ENCODE assay signal across 16 cellular contexts in the genomic region with DNA sequence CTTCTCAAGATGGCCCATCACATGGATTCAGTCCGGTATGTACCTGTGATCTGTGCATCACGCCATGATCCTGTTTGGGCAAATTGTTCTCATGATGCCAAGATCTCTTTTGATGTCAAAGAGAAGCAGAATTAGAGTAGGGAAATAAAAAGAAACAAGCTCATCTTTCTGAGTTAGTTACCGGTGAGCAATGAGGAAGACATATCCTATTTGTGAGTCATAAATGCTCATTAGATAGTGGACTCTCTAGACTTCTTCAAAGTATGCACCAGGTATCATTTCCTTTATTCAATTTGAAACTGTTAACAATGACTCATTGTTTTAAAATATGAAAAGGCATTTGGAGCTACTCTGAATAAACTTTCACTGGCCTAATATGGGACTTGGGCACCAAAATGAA. TPM values are rescaled to one million over a fixed set of nuclear protein-coding genes. Genes with fewer than 3 reads are reported as not detected.
A peak's percentile ranks its signal among the peaks of the same experiment; 100 is the strongest.
DNase-seq lines count a peak whose midpoint lies in the region; ATAC-seq, FAIRE-seq and TF ChIP-seq lines count a peak whose summit lies in the region.
"Had no signal": no experiment of that assay in that cellular context is flagged by ENCODE, and none has a peak within 500 bp of the region (broad histone marks: within the 10 kb centered on the region; RNA-seq: fewer than 3 reads in every experiment).

No MANE protein-coding gene starts in this region.

- peak overlapping the region; percentile 46 for H3K27ac ChIP-seq in foreskin keratinocyte
- no peak overlapping the region for H3K27ac ChIP-seq in kidney (ENCODE audit: low read depth in 2 of 2, low read length in 2 of 2)
- H3K27ac ChIP-seq: dorsolateral prefrontal cortex, KMS-11, thoracic aorta, WERI-Rb-1 had no signal

- intact Hi-C loops in kidney (cut with DNase I) (no loop called here), head of caudate nucleus (cut with DNase I) (no loop called here)
- intact Hi-C loops in activated T-helper 1 cell treated with anti-CD3 and anti-CD28 coated beads, Interleukin-12 subunit alpha, Interleukin-12 subunit beta, Interleukin-2, Interleukin-4 antibody, amounts not matched to agents 30 ng/mL and 10 ng/mL and 1 ng/mL, durations not matched to agents 14 hours and 24 hours and 36 hours (cut with micrococcal nuclease) = no loop called here

- no peak overlapping the region for H3K4me3 Mint-ChIP-seq in osteocyte (ENCODE audit: unreplicated experiment)
- no peak overlapping the region for H3K4me3 Mint-ChIP-seq in activated T-helper 1 cell treated with anti-CD3 and anti-CD28 coated beads, Interleukin-12 subunit alpha, Interleukin-12 subunit beta, Interleukin-2, Interleukin-4 antibody, amounts not matched to agents 30 ng/mL and 10 ng/mL and 1 ng/mL, durations not matched to agents 14 hours and 24 hours and 36 hours
- H3K4me3 Mint-ChIP-seq: nephron progenitor cell had no signal

- H3K4me3 ChIP-seq in kidney (ENCODE audit: low read length in 2 of 2) = no peak overlapping the region
- H3K4me3 ChIP-seq: dorsolateral prefrontal cortex, thoracic aorta had no signal

- H3K4me1 ChIP-seq in foreskin keratinocyte (peaks cover 23% of the 10 kb centered on the region), kidney (ENCODE audit: control insufficient read depth in 1 of 2, insufficient read depth in 1 of 2, low read depth in 1 of 2, low read length in 2 of 2) (no peaks in the 10 kb centered on the region)

- peak; percentile 84 for ATAC-seq in foreskin keratinocyte

- H3K36me3 ChIP-seq in kidney (ENCODE audit: control insufficient read depth in 1 of 2, insufficient read depth in 2 of 2, low read length in 2 of 2) = no peaks in the 10 kb centered on the region
- H3K36me3 ChIP-seq: thoracic aorta, WERI-Rb-1 had no signal

- H3K36me3 Mint-ChIP-seq in osteocyte (ENCODE audit: unreplicated experiment) = no peaks in the 10 kb centered on the region
- H3K36me3 Mint-ChIP-seq in activated T-helper 1 cell treated with anti-CD3 and anti-CD28 coated beads, Interleukin-12 subunit alpha, Interleukin-12 subunit beta, Interleukin-2, Interleukin-4 antibody, amounts not matched to agents 30 ng/mL and 10 ng/mL and 1 ng/mL, durations not matched to agents 14 hours and 24 hours and 36 hours (ENCODE audit: low read depth) = no peaks in the 10 kb centered on the region

- H3K9me3 Mint-ChIP-seq in osteocyte (ENCODE audit: unreplicated experiment) = peaks cover 10% of the 10 kb centered on the region
- H3K9me3 Mint-ChIP-seq in activated T-helper 1 cell treated with anti-CD3 and anti-CD28 coated beads, Interleukin-12 subunit alpha, Interleukin-12 subunit beta, Interleukin-2, Interleukin-4 antibody, amounts not matched to agents 30 ng/mL and 10 ng/mL and 1 ng/mL, durations not matched to agents 14 hours and 24 hours and 36 hours = no peaks in the 10 kb centered on the region

- peaks cover 0 to 2% of the 10 kb centered on the region in 2 donors for H3K9me3 ChIP-seq in kidney (ENCODE audit: control insufficient read depth in 1 of 2, low read length in 2 of 2)
- H3K9me3 ChIP-seq: thoracic aorta had no signal

- DNase-seq in A172 (ENCODE audit: low spot score) (peak; percentile 72), GM13976 (ENCODE audit: low spot score) (peak; percentile 21), RPMI7951 (ENCODE audit: low read depth) (peak; percentile 16), foreskin keratinocyte (peak; percentile 94 to 97), osteocyte (ENCODE audit: extremely low spot score, unreplicated experiment) (no peak), kidney (no peak), head of caudate nucleus (no peak)
- no peak for DNase-seq in activated T-helper 1 cell treated with anti-CD3 and anti-CD28 coated beads, Interleukin-12 subunit alpha, Interleukin-12 subunit beta, Interleukin-2, Interleukin-4 antibody, amounts not matched to agents 30 ng/mL and 10 ng/mL and 1 ng/mL, durations not matched to agents 14 hours and 24 hours and 36 hours (ENCODE audit: low spot score)
- DNase-seq: activated gamma-delta T cell treated with Interleukin-2 at 50 U/mL for 16 hours, dorsolateral prefrontal cortex, NCI-H1436, nephron progenitor cell, WERI-Rb-1 had no signal

- H3K4me1 Mint-ChIP-seq in osteocyte (ENCODE audit: unreplicated experiment) = peaks cover 7% of the 10 kb centered on the region
- no peaks in the 10 kb centered on the region for H3K4me1 Mint-ChIP-seq in activated T-helper 1 cell treated with anti-CD3 and anti-CD28 coated beads, Interleukin-12 subunit alpha, Interleukin-12 subunit beta, Interleukin-2, Interleukin-4 antibody, amounts not matched to agents 30 ng/mL and 10 ng/mL and 1 ng/mL, durations not matched to agents 14 hours and 24 hours and 36 hours (ENCODE audit: low read depth)
- H3K4me1 Mint-ChIP-seq: nephron progenitor cell had no signal

- no peak for TF ChIP-seq CTCF in GM13976 (IDR thresholded peaks at IDR 0.05; ENCODE audit: borderline replicate concordance, control extremely low read depth, extremely low read depth, insufficient read depth, missing control alignments)
- TF ChIP-seq CTCF in foreskin keratinocyte (conservative IDR thresholded peaks at IDR 0.05) = no peak
- TF ChIP-seq CTCF in osteocyte (IDR thresholded peaks at IDR 0.05) = no peak
- no peak for TF ChIP-seq CTCF in kidney (IDR thresholded peaks at IDR 0.05; ENCODE audit: borderline replicate concordance, extremely low read depth, insufficient read depth)

- H3K27me3 ChIP-seq in foreskin keratinocyte = no peaks in the 10 kb centered on the region

- no peak for FAIRE-seq in kidney (lab: Jason Lieb, UNC)
- FAIRE-seq: H1 had no signal

- H3K9ac ChIP-seq in kidney (ENCODE audit: low read length in 2 of 2) = no peak overlapping the region
- H3K9ac ChIP-seq: KMS-11 had no signal

- H3K27ac Mint-ChIP-seq in osteocyte (ENCODE audit: unreplicated experiment) = no peak overlapping the region
- H3K27ac Mint-ChIP-seq in activated T-helper 1 cell treated with anti-CD3 and anti-CD28 coated beads, Interleukin-12 subunit alpha, Interleukin-12 subunit beta, Interleukin-2, Interleukin-4 antibody, amounts not matched to agents 30 ng/mL and 10 ng/mL and 1 ng/mL, durations not matched to agents 14 hours and 24 hours and 36 hours = no peak overlapping the region
- H3K27ac Mint-ChIP-seq: nephron progenitor cell had no signal

- no peaks in the 10 kb centered on the region for H3K27me3 Mint-ChIP-seq in osteocyte (ENCODE audit: unreplicated experiment)
- no peaks in the 10 kb centered on the region for H3K27me3 Mint-ChIP-seq in activated T-helper 1 cell treated with anti-CD3 and anti-CD28 coated beads, Interleukin-12 subunit alpha, Interleukin-12 subunit beta, Interleukin-2, Interleukin-4 antibody, amounts not matched to agents 30 ng/mL and 10 ng/mL and 1 ng/mL, durations not matched to agents 14 hours and 24 hours and 36 hours (ENCODE audit: insufficient read depth)

- in situ Hi-C loops in GM13976 (cut with MboI; ENCODE audit: low sequenced_read_pairs, unreplicated experiment) = no loop called here

RNA-seq across cellular contexts. Expression of gene KRTAP4-12, which starts 8.0 kb away (rescaled TPM):
- total RNA-seq in A172 (2014; rRNA removed; shearing (Covaris generic)) = not detected in 2 replicates
- not detected in 2 replicates for total RNA-seq in RPMI7951 (2014; rRNA removed; shearing (Covaris generic))
- total RNA-seq in foreskin keratinocyte (not detected in 2 replicates), osteocyte (not detected in 2 replicates), kidney (not detected)
- polyA plus RNA-seq in foreskin keratinocyte (not detected in 2 replicates), kidney (ENCODE audit: insufficient read depth, low read depth, low replicate concordance) (not detected)
- not detected in 2 replicates for total RNA-seq in activated T-helper 1 cell treated with anti-CD3 and anti-CD28 coated beads, Interleukin-12 subunit alpha, Interleukin-12 subunit beta, Interleukin-2, Interleukin-4 antibody, amounts not matched to agents 30 ng/mL and 10 ng/mL and 1 ng/mL, durations not matched to agents 14 hours and 24 hours and 36 hours
- total RNA-seq: dorsolateral prefrontal cortex, H1, thoracic aorta had no signal
- polyA plus RNA-seq: H1 had no signal

RNA-seq across cellular contexts. Expression of gene KRTAP4-6, which starts 8.4 kb away (rescaled TPM):
- not detected in 2 replicates for total RNA-seq in A172 (2014; rRNA removed; shearing (Covaris generic))
- not detected in 2 replicates for total RNA-seq in RPMI7951 (2014; rRNA removed; shearing (Covaris generic))
- total RNA-seq in foreskin keratinocyte = not detected in 2 replicates
- polyA plus RNA-seq in foreskin keratinocyte = not detected in 2 replicates
- not detected in 2 replicates for total RNA-seq in osteocyte
- not detected for total RNA-seq in kidney
- not detected for polyA plus RNA-seq in kidney (ENCODE audit: insufficient read depth, low read depth, low replicate concordance)
- total RNA-seq in activated T-helper 1 cell treated with anti-CD3 and anti-CD28 coated beads, Interleukin-12 subunit alpha, Interleukin-12 subunit beta, Interleukin-2, Interleukin-4 antibody, amounts not matched to agents 30 ng/mL and 10 ng/mL and 1 ng/mL, durations not matched to agents 14 hours and 24 hours and 36 hours = not detected in 2 replicates
- total RNA-seq: dorsolateral prefrontal cortex, H1, thoracic aorta had no signal
- polyA plus RNA-seq: H1 had no signal

RNA-seq across cellular contexts. Expression of gene KRTAP4-11, which starts 13.8 kb away (rescaled TPM):
- not detected in 2 replicates for total RNA-seq in A172 (2014; rRNA removed; shearing (Covaris generic))
- not detected in 2 replicates for total RNA-seq in RPMI7951 (2014; rRNA removed; shearing (Covaris generic))
- not detected in 2 replicates for total RNA-seq in foreskin keratinocyte
- polyA plus RNA-seq in foreskin keratinocyte = not detected in 2 replicates
- not detected in 2 replicates for total RNA-seq in osteocyte
- not detected for total RNA-seq in kidney
- not detected for polyA plus RNA-seq in kidney (ENCODE audit: insufficient read depth, low read depth, low replicate concordance)
- not detected in 2 replicates for total RNA-seq in activated T-helper 1 cell treated with anti-CD3 and anti-CD28 coated beads, Interleukin-12 subunit alpha, Interleukin-12 subunit beta, Interleukin-2, Interleukin-4 antibody, amounts not matched to agents 30 ng/mL and 10 ng/mL and 1 ng/mL, durations not matched to agents 14 hours and 24 hours and 36 hours
- total RNA-seq: dorsolateral prefrontal cortex, H1, thoracic aorta had no signal
- polyA plus RNA-seq: H1 had no signal

RNA-seq across cellular contexts. Expression of gene KRTAP4-5, which starts 17.6 kb away (rescaled TPM):
- total RNA-seq in A172 (2014; rRNA removed; shearing (Covaris generic)) = not detected in 2 replicates
- not detected in 2 replicates for total RNA-seq in RPMI7951 (2014; rRNA removed; shearing (Covaris generic))
- not detected in 2 replicates for total RNA-seq in foreskin keratinocyte
- not detected in 2 replicates for polyA plus RNA-seq in foreskin keratinocyte
- total RNA-seq in osteocyte = not detected in 2 replicates
- not detected for total RNA-seq in kidney
- polyA plus RNA-seq in kidney (ENCODE audit: insufficient read depth, low read depth, low replicate concordance) = not detected
- total RNA-seq in activated T-helper 1 cell treated with anti-CD3 and anti-CD28 coated beads, Interleukin-12 subunit alpha, Interleukin-12 subunit beta, Interleukin-2, Interleukin-4 antibody, amounts not matched to agents 30 ng/mL and 10 ng/mL and 1 ng/mL, durations not matched to agents 14 hours and 24 hours and 36 hours = not detected in 2 replicates
- total RNA-seq: dorsolateral prefrontal cortex, H1, thoracic aorta had no signal
- polyA plus RNA-seq: H1 had no signal

RNA-seq across cellular contexts. Expression of gene KRTAP4-9, which starts 26.8 kb away (rescaled TPM):
- 0.22 TPM in 1 of 2 replicates, not detected in the other for total RNA-seq in A172 (2014; rRNA removed; shearing (Covaris generic))
- total RNA-seq in RPMI7951 (2014; rRNA removed; shearing (Covaris generic)) = not detected in 2 replicates
- total RNA-seq in foreskin keratinocyte = not detected in 2 replicates
- polyA plus RNA-seq in foreskin keratinocyte = not detected in 2 replicates
- not detected in 2 replicates for total RNA-seq in osteocyte
- total RNA-seq in kidney = not detected
- polyA plus RNA-seq in kidney (ENCODE audit: insufficient read depth, low read depth, low replicate concordance) = not detected
- total RNA-seq in activated T-helper 1 cell treated with anti-CD3 and anti-CD28 coated beads, Interleukin-12 subunit alpha, Interleukin-12 subunit beta, Interleukin-2, Interleukin-4 antibody, amounts not matched to agents 30 ng/mL and 10 ng/mL and 1 ng/mL, durations not matched to agents 14 hours and 24 hours and 36 hours = not detected in 2 replicates
- total RNA-seq: dorsolateral prefrontal cortex, H1, thoracic aorta had no signal
- polyA plus RNA-seq: H1 had no signal

Comparison
In these comparisons a context has a peak if more than half of its experiments do, and no peak if none do; other contexts are left out.
1. DNase-seq: peak in A172 (single experiment), GM13976 (single experiment), RPMI7951 (single experiment) and foreskin keratinocyte (2 of 2); none in osteocyte (single experiment), kidney (single experiment), activated T-helper 1 cell treated with anti-CD3 and anti-CD28 coated beads, Interleukin-12 subunit alpha, Interleukin-12 subunit beta, Interleukin-2, Interleukin-4 antibody, amounts not matched to agents 30 ng/mL and 10 ng/mL and 1 ng/mL, durations not matched to agents 14 hours and 24 hours and 36 hours (single experiment) and head of caudate nucleus (0 of 42).